ENCODE assay signal across 1 cellular context in the genomic region with DNA sequence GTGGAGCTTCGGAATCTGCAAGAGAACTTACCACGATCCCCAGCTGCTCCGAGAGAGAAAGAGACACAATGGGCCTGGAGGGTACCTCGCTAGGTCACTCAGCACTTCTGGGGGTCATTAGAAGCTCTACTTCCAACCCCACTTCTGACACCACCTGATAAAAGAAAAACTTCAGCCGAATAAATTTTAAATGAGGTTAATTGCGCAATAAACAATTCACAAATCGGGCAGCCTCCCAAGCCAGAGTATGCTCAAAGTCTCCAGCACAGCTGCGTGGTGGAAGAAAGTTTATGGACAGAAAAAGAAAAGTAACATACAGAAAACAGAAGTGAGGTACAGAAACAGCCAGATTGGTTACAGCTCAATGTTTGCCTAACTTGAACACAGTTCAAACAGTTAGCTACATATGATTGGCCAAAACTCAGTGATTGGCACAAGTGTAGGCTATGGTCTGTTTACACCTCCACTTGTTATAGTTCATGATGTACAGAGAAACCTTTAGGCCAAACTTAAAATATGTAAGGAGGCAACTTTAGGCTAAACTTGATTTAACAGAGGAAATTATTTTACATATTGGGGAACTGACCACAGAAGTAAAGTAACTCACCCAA.
TF ChIP-seq lines count a peak whose summit lies in the region.

No MANE protein-coding gene starts in this region.

TF ChIP-seq in H1, 55 proteins besides CTCF, POLR2A, EP300 and RAD21 (continued from another document):
- TF ChIP-seq, protein P1, sequence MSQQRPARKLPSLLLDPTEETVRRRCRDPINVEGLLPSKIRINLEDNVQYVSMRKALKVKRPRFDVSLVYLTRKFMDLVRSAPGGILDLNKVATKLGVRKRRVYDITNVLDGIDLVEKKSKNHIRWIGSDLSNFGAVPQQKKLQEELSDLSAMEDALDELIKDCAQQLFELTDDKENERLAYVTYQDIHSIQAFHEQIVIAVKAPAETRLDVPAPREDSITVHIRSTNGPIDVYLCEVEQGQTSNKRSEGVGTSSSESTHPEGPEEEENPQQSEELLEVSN (IDR thresholded peaks at IDR 0.05), result no peak
